In the genomic region with DNA sequence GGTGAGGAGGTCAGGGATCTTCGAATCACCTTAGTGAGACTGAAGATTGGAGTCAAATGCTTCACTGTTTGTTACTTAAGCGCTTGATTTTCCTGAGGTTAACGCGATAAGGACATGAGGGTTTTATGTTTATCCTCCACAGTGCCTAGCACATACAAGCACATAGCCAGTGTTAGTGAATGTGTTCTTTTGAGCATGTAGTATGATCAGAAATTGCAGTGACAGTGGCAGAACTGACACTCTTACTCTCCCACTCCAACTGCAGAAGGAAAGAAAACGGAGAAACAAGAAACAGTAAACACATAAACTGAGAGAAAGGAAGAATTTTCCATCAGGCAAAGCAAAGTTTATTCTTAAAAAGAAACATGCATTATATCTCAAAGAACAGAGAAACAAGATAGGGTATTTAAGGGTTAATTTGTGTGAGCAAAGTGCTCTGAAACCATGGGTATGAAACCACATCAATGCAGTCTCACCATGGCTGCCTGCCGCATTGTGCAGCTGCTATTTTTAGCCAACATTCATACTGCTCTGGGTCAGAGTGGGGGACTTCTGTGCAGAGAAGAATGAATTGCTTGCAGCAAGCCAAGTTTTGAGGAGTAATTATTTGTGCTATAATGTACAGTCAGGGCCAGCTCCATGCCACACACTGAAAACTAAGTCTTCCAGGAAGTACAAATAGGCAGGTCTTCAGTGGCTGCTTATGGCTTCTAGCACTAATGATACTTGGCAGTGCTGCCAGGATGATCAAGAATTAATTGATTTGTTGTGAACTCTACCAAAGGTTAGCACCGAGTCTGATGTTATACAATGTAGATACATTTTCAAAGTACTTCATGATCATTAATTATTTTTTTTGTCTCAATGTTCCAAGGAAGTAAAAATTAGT, we compare ENCODE assay signal across 8 cellular contexts.
A peak's percentile ranks its signal among the peaks of the same experiment; 100 is the strongest.
DNase-seq lines count a peak whose midpoint lies in the region; ATAC-seq and TF ChIP-seq lines count a peak whose summit lies in the region.

No MANE protein-coding gene starts in this region.

- ATAC-seq in GM18498 (IDR thresholded peaks at IDR 0.05; ENCODE audit: unreplicated experiment) (peak; percentile 99), GM21526 (IDR thresholded peaks at IDR 0.05; ENCODE audit: low FRiP score, unreplicated experiment) (peak; percentile 97), body of pancreas (no peak)

- DNase-seq in HK-2 (ENCODE audit: unreplicated experiment) (peak; percentile 26), brain microvascular endothelial cell (peak; percentile 75), testis (peak; percentile 16), body of pancreas (no peak), SW 1271 (lab: John Stamatoyannopoulos, UW) (no peak), occipital lobe (lab: John Stamatoyannopoulos, UW) (no peak)

- H3K4me3 ChIP-seq in brain microvascular endothelial cell (ENCODE audit: low read depth, low read length) (no peak overlapping the region), testis (no peak overlapping the region), body of pancreas (no peak overlapping the region)

- no peaks in the 10 kb centered on the region for H3K27me3 ChIP-seq in brain microvascular endothelial cell (replicated peaks)
- H3K27me3 ChIP-seq in testis, result no peaks in the 10 kb centered on the region
- no peaks in the 10 kb centered on the region for H3K27me3 ChIP-seq in body of pancreas

- intact Hi-C loops in testis (cut with DNase I; ENCODE audit: low total_unique reads), result no loop called here
- intact Hi-C loops in body of pancreas (cut with DNase I), result no loop called here

- 53 to 56% methylated on average over 7 of the region's 7 CpGs for WGBS in testis, 2 donors
- WGBS in body of pancreas, 2 donors, result 53 to 67% methylated on average over 7 of the region's 7 CpGs

- no peaks in the 10 kb centered on the region for H3K9me3 ChIP-seq in testis
- H3K9me3 ChIP-seq in body of pancreas, result peaks cover 0 to 4% (median 0%) of the 10 kb centered on the region in 3 donors

- no peaks in the 10 kb centered on the region for H3K36me3 ChIP-seq in brain microvascular endothelial cell (replicated peaks)
- H3K36me3 ChIP-seq in testis (ENCODE audit: low read depth, missing control alignments), result no peaks in the 10 kb centered on the region
- H3K36me3 ChIP-seq in body of pancreas (replicated peaks in 1 of 2; ENCODE audit: insufficient read depth in 1 of 2, low read depth in 2 of 2), result no peaks in the 10 kb centered on the region

- in situ Hi-C loops in brain microvascular endothelial cell (cut with HindIII; ENCODE audit: low pct_ligation_motif_present, low sequenced_read_pairs), result no loop called here

- H3K27ac ChIP-seq in brain microvascular endothelial cell, result no peak overlapping the region
- H3K27ac ChIP-seq in testis, result no peak overlapping the region
- H3K27ac ChIP-seq in body of pancreas, result no peak overlapping the region

- no peak for TF ChIP-seq CTCF in brain microvascular endothelial cell (IDR thresholded peaks at IDR 0.05; ENCODE audit: low read depth, low read length, missing control alignments)
- no peak for TF ChIP-seq CTCF in testis (IDR thresholded peaks at IDR 0.05)
- TF ChIP-seq CTCF in body of pancreas (IDR thresholded peaks at IDR 0.05), result no peak

- TF ChIP-seq POLR2A in testis (IDR thresholded peaks at IDR 0.05) (no peak), body of pancreas (IDR thresholded peaks at IDR 0.05) (no peak)

- no peaks in the 10 kb centered on the region for H3K4me1 ChIP-seq in testis
- no peaks in the 10 kb centered on the region for H3K4me1 ChIP-seq in body of pancreas

Comparison
In these comparisons a context has a peak if more than half of its experiments do, and no peak if none do; other contexts are left out.
1. DNase-seq: peak in HK-2 (single experiment), brain microvascular endothelial cell (single experiment) and testis (single experiment); none in body of pancreas (0 of 4), SW 1271 (0 of 2) and occipital lobe (single experiment).